9 cellular contexts compared by ENCODE assay signal in genomic region chr6:30681696-30682180, GRCh38. TPM values are rescaled to one million over a fixed set of nuclear protein-coding genes. Genes with fewer than 3 reads are reported as not detected.
DNase-seq lines count a peak whose midpoint lies in the region; ATAC-seq and TF ChIP-seq lines count a peak whose summit lies in the region.
"Had no signal": no experiment of that assay in that cellular context is flagged by ENCODE, and none has a peak within 500 bp of the region (broad histone marks: within the 10 kb centered on the region; RNA-seq: fewer than 3 reads in every experiment).

No MANE protein-coding gene starts in this region.

- intact Hi-C loops in heart right ventricle (cut with DNase I) (loop anchor here in 4 of 10 donors (2.0 to 10.0 kb wide), 4 partner anchors 41 to 203 kb away; partner anchors contain the start of gene DDR1 (in 1 of the 4)), Right ventricle myocardium inferior (cut with DNase I) (no loop called here)

- H3K9ac ChIP-seq in adipocyte (ENCODE audit: low read length) = peak overlapping the region; percentile 94

- H3K27me3 ChIP-seq in heart right ventricle (no peaks in the 10 kb centered on the region), adipocyte (replicated peaks; ENCODE audit: control insufficient read depth, insufficient read depth, low read length) (no peaks in the 10 kb centered on the region), lung (ENCODE audit: control insufficient read depth, insufficient read depth) (no peaks in the 10 kb centered on the region)

- no peak for TF ChIP-seq CTCF in heart right ventricle (IDR thresholded peaks at IDR 0.05)
- no peak for TF ChIP-seq CTCF in lung (IDR thresholded peaks at IDR 0.05; ENCODE audit: control extremely low read depth, extremely low read depth)

- H3K36me3 ChIP-seq in heart right ventricle (peaks cover 0 to 57% (median 24%) of the 10 kb centered on the region in 9 donors), adipocyte (ENCODE audit: control insufficient read depth, insufficient read depth, low read length, severe bottlenecking) (peaks cover 36% of the 10 kb centered on the region), lung (ENCODE audit: control insufficient read depth in 2 of 2, insufficient read depth in 2 of 2, low read length in 2 of 2) (peaks cover 5 to 21% of the 10 kb centered on the region in 2 donors), urinary bladder (ENCODE audit: insufficient read depth) (no peaks in the 10 kb centered on the region)

- H3K27ac ChIP-seq in heart right ventricle (peak overlapping the region; percentile 94 to 100 (median 98)), lung (ENCODE audit: low read depth in 1 of 2, low read length in 1 of 2) (peak overlapping the region; percentile 80 to 91), urinary bladder (ENCODE audit: low read depth) (peak overlapping the region; percentile 91)

- no peak for DNase-seq in heart right ventricle
- DNase-seq in Right ventricle myocardium inferior (ENCODE audit: missing footprints) = no peak
- no peak for DNase-seq in adipocyte (ENCODE audit: low read depth)
- no peak for DNase-seq in lung (ENCODE audit: low spot score)
- no peak for DNase-seq in iPS-NIHi11 (ENCODE audit: low spot score)
- DNase-seq: DMS79 had no signal

- H3K9me3 ChIP-seq in heart right ventricle (no peaks in the 10 kb centered on the region), adipocyte (ENCODE audit: control insufficient read depth, low read length) (no peaks in the 10 kb centered on the region), lung (ENCODE audit: control insufficient read depth in 2 of 2, insufficient read depth in 1 of 2, low read length in 1 of 2) (no peaks in the 10 kb centered on the region)

- ATAC-seq in heart right ventricle (no peak), Right ventricle myocardium inferior (no peak), lung (ENCODE audit: insufficient read depth, low FRiP score) (no peak), HG03025 (IDR thresholded peaks at IDR 0.05; ENCODE audit: low FRiP score, unreplicated experiment) (no peak), GM18520 (IDR thresholded peaks at IDR 0.05; ENCODE audit: unreplicated experiment) (no peak)

- H3K4me3 ChIP-seq in heart right ventricle (peak overlapping the region in 9 of 10 donors; percentile 8 to 87 (median 75)), adipocyte (ENCODE audit: low read length) (peak overlapping the region; percentile 97), lung (peak overlapping the region; percentile 66), urinary bladder (ENCODE audit: low read depth, low read length) (peak overlapping the region; percentile 16)

- WGBS in heart right ventricle, 2 donors = 62 to 65% methylated on average over 6 of the region's 6 CpGs
- WGBS in lung, 2 donors = 49 to 56% methylated on average over 6 of the region's 6 CpGs
- 41% methylated on average over 6 of the region's 6 CpGs for WGBS in urinary bladder

- H3K4me1 ChIP-seq in heart right ventricle (peaks cover 21 to 78% (median 54%) of the 10 kb centered on the region in 9 donors), adipocyte (ENCODE audit: control insufficient read depth, insufficient read depth, low read length) (peaks cover 61% of the 10 kb centered on the region), lung (ENCODE audit: control insufficient read depth in 2 of 2, insufficient read depth in 2 of 2, low read length in 2 of 2) (peaks cover 0 to 5% of the 10 kb centered on the region in 2 donors), urinary bladder (ENCODE audit: insufficient read depth) (no peaks in the 10 kb centered on the region)

RNA-seq across cellular contexts. Expression of gene PPP1R18, which starts 4.7 kb away (rescaled TPM):
- total RNA-seq in heart right ventricle (10 to 100 TPM in 9 of 10 donors, 1 to 10 TPM in 1; 8.2 to 47.7 (median 16.4) TPM), Right ventricle myocardium inferior (18.2 TPM), lung (10 to 100 TPM; 28.2 to 63.9 TPM), urinary bladder (32.7 TPM)
- polyA plus RNA-seq in heart right ventricle (10 to 100 TPM; 24.5 to 35.4 TPM), lung (100 to 1,000 TPM in 1 of 2 donors, 10 to 100 TPM in 1; 69.3 to 155 TPM), urinary bladder (81.9 TPM)

RNA-seq across cellular contexts. Expression of gene DHX16, which starts 8.9 kb away (rescaled TPM):
- total RNA-seq in heart right ventricle (10 to 100 TPM; 15.9 to 22.9 (median 20.9) TPM), Right ventricle myocardium inferior (20.6 TPM), lung (10 to 100 TPM; 28.7 to 31.7 TPM), urinary bladder (16.8 TPM)
- polyA plus RNA-seq in heart right ventricle (10 to 100 TPM; 27.1 to 28.6 TPM), lung (10 to 100 TPM; 23.4 to 31.4 TPM), urinary bladder (29.5 TPM)

RNA-seq across cellular contexts. Expression of gene NRM, which starts 9.0 kb away (rescaled TPM):
- total RNA-seq in heart right ventricle (1 to 10 TPM; 1.6 to 7.1 (median 3.1) TPM), Right ventricle myocardium inferior (5.7 TPM), lung (10 to 100 TPM in 1 of 2 donors, 1 to 10 TPM in 1; 5.1 to 15.9 TPM), urinary bladder (7.0 TPM)
- polyA plus RNA-seq in heart right ventricle (10 to 100 TPM; 10.4 to 11.6 TPM), lung (10 to 100 TPM; 16.0 to 18.7 TPM), urinary bladder (20.3 TPM)

RNA-seq across cellular contexts. Expression of gene C6orf136, which starts 34.8 kb away (rescaled TPM):
- total RNA-seq in heart right ventricle = 10 to 100 TPM; 39.8 to 77.4 (median 53.3) TPM
- 100 to 1,000 TPM in 1 of 2 donors, 10 to 100 TPM in 1; 42.4 to 134 TPM for polyA plus RNA-seq in heart right ventricle
- total RNA-seq in Right ventricle myocardium inferior = 54.1 TPM
- 10 to 100 TPM in 1 of 2 donors, 1 to 10 TPM in 1; 5.1 to 17.4 TPM for total RNA-seq in lung
- polyA plus RNA-seq in lung = 10 to 100 TPM in 1 of 2 donors, 1 to 10 TPM in 1; 9.2 to 26.0 TPM
- total RNA-seq in urinary bladder = 6.3 TPM
- 15.9 TPM for polyA plus RNA-seq in urinary bladder

RNA-seq across cellular contexts. Expression of gene MDC1, which starts 35.3 kb away (rescaled TPM):
- total RNA-seq in heart right ventricle (10 to 100 TPM; 15.3 to 21.7 (median 19.5) TPM), Right ventricle myocardium inferior (13.1 TPM), lung (10 to 100 TPM; 13.7 to 34.0 TPM), urinary bladder (9.8 TPM)
- polyA plus RNA-seq in heart right ventricle (10 to 100 TPM; 11.2 to 18.1 TPM), lung (10 to 100 TPM in 1 of 2 donors, 1 to 10 TPM in 1; 9.9 to 11.0 TPM), urinary bladder (18.3 TPM)

Comparison
In these comparisons a context has a peak if more than half of its experiments do, and no peak if none do; other contexts are left out.
1. H3K4me3 ChIP-seq: peak in every context shown above with its lines; median percentile 97 in adipocyte; 75 in heart right ventricle; 66 in lung; 16 in urinary bladder.